8 cellular contexts compared by ENCODE assay signal in the genomic region with DNA sequence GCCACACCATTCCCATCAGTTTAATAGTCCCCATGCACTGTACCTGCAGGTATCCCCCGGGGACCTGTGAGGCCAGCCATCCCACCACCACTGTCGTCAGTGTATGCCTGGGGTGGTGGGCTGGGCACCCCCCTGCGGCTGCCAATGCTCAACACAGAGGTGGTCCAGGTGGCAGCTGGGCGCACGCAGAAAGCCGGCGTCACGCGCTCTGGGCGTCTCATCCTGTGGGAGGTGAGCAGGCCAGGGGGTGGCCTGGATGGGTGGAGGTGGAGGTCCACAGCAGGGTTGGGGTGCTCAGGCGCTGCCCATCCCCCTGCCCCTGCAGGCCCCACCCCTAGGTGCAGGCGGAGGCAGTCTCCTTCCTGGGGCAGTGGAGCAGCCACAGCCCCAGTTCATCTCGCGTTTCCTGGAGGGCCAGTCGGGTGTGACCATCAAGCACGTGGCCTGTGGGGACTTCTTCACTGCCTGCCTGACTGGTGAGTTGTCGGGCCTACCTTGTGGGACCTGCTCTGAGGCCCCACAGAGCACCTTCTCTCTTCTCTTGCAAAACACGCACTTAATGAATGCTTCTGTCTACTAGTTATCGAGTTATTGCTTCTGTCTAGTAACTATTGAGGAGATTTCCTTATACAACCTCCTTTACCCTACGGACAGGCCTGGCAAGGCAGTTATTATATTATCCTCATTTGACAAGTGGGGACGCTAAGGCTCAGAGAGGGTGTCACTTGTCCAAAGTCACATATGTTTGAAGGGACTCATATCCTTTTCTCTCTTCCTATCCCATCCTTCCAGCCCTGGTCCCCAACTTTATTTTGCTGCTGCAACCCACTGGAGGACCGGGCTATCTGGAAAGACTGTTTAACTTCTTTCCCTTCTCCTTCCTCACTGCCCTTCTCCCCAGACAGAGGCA. TPM values are rescaled to one million over a fixed set of nuclear protein-coding genes. Genes with fewer than 3 reads are reported as not detected.
DNase-seq lines count a peak whose midpoint lies in the region; ATAC-seq and TF ChIP-seq lines count a peak whose summit lies in the region.

No MANE protein-coding gene starts in this region.

- H3K4me3 ChIP-seq in SU-DHL-6 (ENCODE audit: insufficient read depth, low read length, poor library complexity, severe bottlenecking) (peak overlapping the region; percentile 33), thymus (ENCODE audit: low read length) (no peak overlapping the region), esophagus squamous epithelium (no peak overlapping the region)

- H3K36me3 ChIP-seq in SU-DHL-6 (ENCODE audit: low read length) (peaks cover 10% of the 10 kb centered on the region; the same call in 1 of the 2 replicates), thymus (ENCODE audit: control insufficient read depth, insufficient read depth) (no peaks in the 10 kb centered on the region), esophagus squamous epithelium (peaks cover 0 to 7% (median 0%) of the 10 kb centered on the region in 3 donors)

- H3K27ac Mint-ChIP-seq in activated T-cell treated with anti-CD3 and anti-CD28 coated beads, Interleukin-2, amount 50 U/mL, for 72 hours, result no peak overlapping the region

- intact Hi-C loops in esophagus squamous epithelium (cut with DNase I), result no loop called here

- no peak for DNase-seq in activated T-cell treated with anti-CD3 and anti-CD28 coated beads, Interleukin-2, amount 50 U/mL, for 72 hours
- no peak for DNase-seq in activated T-cell treated with anti-CD3 and anti-CD28 coated beads, Interleukin-2, amount 50 U/mL, for 1 hour
- no peak for DNase-seq in esophagus squamous epithelium (lab: John Stamatoyannopoulos, UW)
- DNase-seq in NCI-H748 (lab: John Stamatoyannopoulos, UW; ENCODE audit: unreplicated experiment), result no peak
- DNase-seq in NCI-H2171 treated with DMSO at 0.1 percent for 48 hours (lab: John Stamatoyannopoulos, UW), result no peak

- no peaks in the 10 kb centered on the region for H3K27me3 ChIP-seq in SU-DHL-6 (ENCODE audit: low read length)
- no peaks in the 10 kb centered on the region for H3K27me3 ChIP-seq in thymus (ENCODE audit: control insufficient read depth, insufficient read depth)
- H3K27me3 ChIP-seq in esophagus squamous epithelium, result no peaks in the 10 kb centered on the region

- H3K4me1 ChIP-seq in thymus (ENCODE audit: control insufficient read depth, insufficient read depth, low read length) (peaks cover 41% of the 10 kb centered on the region), esophagus squamous epithelium (peaks cover under 1 to 41% (median 1%) of the 10 kb centered on the region in 3 donors)

- H3K36me3 Mint-ChIP-seq in activated T-cell treated with anti-CD3 and anti-CD28 coated beads, Interleukin-2, amount 50 U/mL, for 72 hours (ENCODE audit: insufficient read depth in 2 of 2), result peaks cover 4 to 19% of the 10 kb centered on the region in 2 donors

- peaks cover 61% of the 10 kb centered on the region for H3F3A ChIP-seq in SU-DHL-6 (ENCODE audit: insufficient read depth)

- H2AFZ ChIP-seq in SU-DHL-6 (ENCODE audit: low read depth, low read length, severe bottlenecking), result no peak overlapping the region

- H3K4me1 Mint-ChIP-seq in activated T-cell treated with anti-CD3 and anti-CD28 coated beads, Interleukin-2, amount 50 U/mL, for 72 hours (ENCODE audit: low read depth), result peaks cover 58% of the 10 kb centered on the region

- H3K9me2 ChIP-seq in SU-DHL-6 (replicated peaks; ENCODE audit: insufficient read depth, low read length), result no peaks in the 10 kb centered on the region

- H3K4me2 ChIP-seq in SU-DHL-6 (ENCODE audit: low read depth, low read length, poor library complexity, severe bottlenecking), result peak overlapping the region; percentile 79

- H4K20me1 ChIP-seq in SU-DHL-6 (ENCODE audit: low read depth, low read length), result no peaks in the 10 kb centered on the region

- 89% methylated on average over 22 of the region's 22 CpGs for WGBS in thymus
- WGBS in esophagus squamous epithelium, 2 donors, result 75 to 90% methylated on average over 6 to 8 of the region's 22 CpGs

- peaks cover 6% of the 10 kb centered on the region; the same call in 1 of the 2 replicates for H3K9me3 ChIP-seq in SU-DHL-6 (ENCODE audit: insufficient read depth, low read length)
- no peaks in the 10 kb centered on the region for H3K9me3 ChIP-seq in thymus (ENCODE audit: control insufficient read depth)
- no peaks in the 10 kb centered on the region for H3K9me3 ChIP-seq in esophagus squamous epithelium

- H3K27me3 Mint-ChIP-seq in activated T-cell treated with anti-CD3 and anti-CD28 coated beads, Interleukin-2, amount 50 U/mL, for 72 hours (ENCODE audit: low read depth), result no peaks in the 10 kb centered on the region

- peak overlapping the region; percentile 99 for H3K27ac ChIP-seq in SU-DHL-6 (ENCODE audit: low read depth, low read length)
- H3K27ac ChIP-seq in thymus (ENCODE audit: low read depth), result peak overlapping the region; percentile 25
- no peak overlapping the region for H3K27ac ChIP-seq in esophagus squamous epithelium

- peaks cover 0 to 1% of the 10 kb centered on the region in 2 donors for H3K9me3 Mint-ChIP-seq in activated T-cell treated with anti-CD3 and anti-CD28 coated beads, Interleukin-2, amount 50 U/mL, for 72 hours

- H3K9ac ChIP-seq in SU-DHL-6 (ENCODE audit: low read length), result peak overlapping the region; percentile 69

- H3K4me3 Mint-ChIP-seq in activated T-cell treated with anti-CD3 and anti-CD28 coated beads, Interleukin-2, amount 50 U/mL, for 72 hours, result peak overlapping the region; percentile 61 to 79

- no peaks in the 10 kb centered on the region for H3K79me2 ChIP-seq in SU-DHL-6 (ENCODE audit: insufficient read depth, low read length)

- TF ChIP-seq CTCF in SU-DHL-6 (IDR thresholded peaks at IDR 0.05; ENCODE audit: insufficient read depth, low read length, poor library complexity, severe bottlenecking) (no peak), esophagus squamous epithelium (IDR thresholded peaks at IDR 0.05) (no peak)

- ATAC-seq in activated T-cell treated with anti-CD3 and anti-CD28 coated beads, Interleukin-2, amount 50 U/mL, for 72 hours (replicated peaks in 1 of 2), result peak in 1 of 2 donors; percentile 2
- ATAC-seq in HG02678 (IDR thresholded peaks at IDR 0.05; ENCODE audit: unreplicated experiment), result peak; percentile 72

- TF ChIP-seq POLR2A in esophagus squamous epithelium (IDR thresholded peaks at IDR 0.05), result no peak

RNA-seq across cellular contexts. Expression of a gene that starts 5.8 kb away (rescaled TPM):
- 100 to 1,000 TPM; 108 to 145 TPM for total RNA-seq in activated T-cell treated with anti-CD3 and anti-CD28 coated beads, Interleukin-2, amount 50 U/mL, for 72 hours
- 29.3 TPM for polyA plus RNA-seq in thymus
- 10 to 100 TPM; 25.0 to 39.8 (median 33.0) TPM for total RNA-seq in esophagus squamous epithelium

RNA-seq across cellular contexts. Expression of a gene that starts 9.4 kb away (rescaled TPM):
- total RNA-seq in activated T-cell treated with anti-CD3 and anti-CD28 coated beads, Interleukin-2, amount 50 U/mL, for 72 hours, result 10 to 100 TPM in 1 of 2 donors, 1 to 10 TPM in 1; 6.9 to 10.9 TPM
- polyA plus RNA-seq in thymus, result 5.1 TPM
- total RNA-seq in esophagus squamous epithelium, result 1 to 10 TPM; 1.1 to 7.3 (median 2.6) TPM

RNA-seq across cellular contexts. Expression of a gene that starts 12.0 kb away (rescaled TPM):
- total RNA-seq in activated T-cell treated with anti-CD3 and anti-CD28 coated beads, Interleukin-2, amount 50 U/mL, for 72 hours, result 1 to 10 TPM; 5.2 to 9.0 TPM
- polyA plus RNA-seq in thymus, result 9.2 TPM
- 10 to 100 TPM in 3 of 4 donors, 1 to 10 TPM in 1; 8.8 to 17.0 (median 13.0) TPM for total RNA-seq in esophagus squamous epithelium

RNA-seq across cellular contexts. Expression of a gene that starts 18.2 kb away (rescaled TPM):
- total RNA-seq in activated T-cell treated with anti-CD3 and anti-CD28 coated beads, Interleukin-2, amount 50 U/mL, for 72 hours, result 1,000 to 10,000 TPM; 2,006 to 2,174 TPM
- 1,777 TPM for polyA plus RNA-seq in thymus
- total RNA-seq in esophagus squamous epithelium, result 100 to 1,000 TPM; 236 to 881 (median 571) TPM

RNA-seq across cellular contexts. Expression of a gene that starts 20.4 kb away (rescaled TPM):
- total RNA-seq in activated T-cell treated with anti-CD3 and anti-CD28 coated beads, Interleukin-2, amount 50 U/mL, for 72 hours, result 10 to 100 TPM; 10.4 to 17.3 TPM
- 81.9 TPM for polyA plus RNA-seq in thymus
- 10 to 100 TPM; 27.6 to 98.0 (median 65.1) TPM for total RNA-seq in esophagus squamous epithelium

Comparison
In these comparisons a context has a peak if more than half of its experiments do, and no peak if none do; other contexts are left out.
1. H3K27ac ChIP-seq: peak in SU-DHL-6 (single experiment) and thymus (single experiment); none in esophagus squamous epithelium (0 of 4).